1 cellular context compared by ENCODE assay signal in genomic region chr7:94701555-94701973, GRCh38.
TF ChIP-seq lines count a peak whose summit lies in the region.

No MANE protein-coding gene starts in this region.

TF ChIP-seq in HepG2, 621 proteins besides CTCF, POLR2A, EP300 and RAD21 (continued from another document and continues in another):
- TF ChIP-seq ZNF318 (CRISPR knock-in tag; IDR thresholded peaks at IDR 0.05): no peak
- no peak for TF ChIP-seq ATF7-NPFF (CRISPR knock-in tag; IDR thresholded peaks at IDR 0.05; ENCODE audit: low read depth)
- no peak for TF ChIP-seq IKZF1 (IDR thresholded peaks at IDR 0.05)
- no peak for TF ChIP-seq YEATS2 (CRISPR knock-in tag; IDR thresholded peaks at IDR 0.05; ENCODE audit: borderline replicate concordance)
- TF ChIP-seq BHLHE40 (IDR thresholded peaks at IDR 0.05; ENCODE audit: low read length): no peak
- TF ChIP-seq RFX3 (CRISPR knock-in tag; IDR thresholded peaks at IDR 0.05): peak; percentile 71
- no peak for TF ChIP-seq PCBP1 (IDR thresholded peaks at IDR 0.05; ENCODE audit: borderline replicate concordance, low read depth, low read length)
- no peak for TF ChIP-seq ZNF615 (CRISPR knock-in tag; IDR thresholded peaks at IDR 0.05; ENCODE audit: borderline replicate concordance)
- TF ChIP-seq ZNF34 (CRISPR knock-in tag; IDR thresholded peaks at IDR 0.05; ENCODE audit: borderline replicate concordance): no peak
- TF ChIP-seq ZNF549 (CRISPR knock-in tag; IDR thresholded peaks at IDR 0.05): no peak
- TF ChIP-seq SP2 (CRISPR knock-in tag; IDR thresholded peaks at IDR 0.05): no peak
- no peak for TF ChIP-seq ZNF788 (CRISPR knock-in tag; IDR thresholded peaks at IDR 0.05; ENCODE audit: borderline replicate concordance)
- no peak for TF ChIP-seq ZNF709 (CRISPR knock-in tag; IDR thresholded peaks at IDR 0.05)
- TF ChIP-seq CHD2 (IDR thresholded peaks at IDR 0.05; ENCODE audit: low read depth, low read length): no peak
- TF ChIP-seq NRL (CRISPR knock-in tag; IDR thresholded peaks at IDR 0.05; ENCODE audit: borderline replicate concordance): no peak
- no peak for TF ChIP-seq GLI4 (CRISPR knock-in tag; IDR thresholded peaks at IDR 0.05; ENCODE audit: borderline replicate concordance)
- no peak for TF ChIP-seq MAZ (IDR thresholded peaks at IDR 0.05; ENCODE audit: borderline replicate concordance, low read depth, low read length)
- TF ChIP-seq MAZ (CRISPR knock-in tag; IDR thresholded peaks at IDR 0.05; ENCODE audit: low read depth): no peak
- no peak for TF ChIP-seq ZNF670 (CRISPR knock-in tag; IDR thresholded peaks at IDR 0.05; ENCODE audit: borderline replicate concordance)
- TF ChIP-seq FOXA3 (CRISPR knock-in tag; IDR thresholded peaks at IDR 0.05): peak; percentile 80
- TF ChIP-seq RXRB (CRISPR knock-in tag; IDR thresholded peaks at IDR 0.05; ENCODE audit: borderline replicate concordance): peak; percentile 50; the same call in 1 of the 2 replicates
- no peak for TF ChIP-seq ZFP82 (CRISPR knock-in tag; IDR thresholded peaks at IDR 0.05; ENCODE audit: borderline replicate concordance)
- TF ChIP-seq ZNF362 (CRISPR knock-in tag; IDR thresholded peaks at IDR 0.05; ENCODE audit: borderline replicate concordance): 0 out of 2 replicates have a peak, but pooled peaks have one; percentile 15
- no peak for TF ChIP-seq REXO4 (CRISPR knock-in tag; IDR thresholded peaks at IDR 0.05; ENCODE audit: borderline replicate concordance)
- no peak for TF ChIP-seq ZNF552 (CRISPR knock-in tag; IDR thresholded peaks at IDR 0.05; ENCODE audit: borderline replicate concordance)
- no peak for TF ChIP-seq HOXA9 (CRISPR knock-in tag; IDR thresholded peaks at IDR 0.05; ENCODE audit: borderline replicate concordance)
- no peak for TF ChIP-seq RFX5 (IDR thresholded peaks at IDR 0.05; ENCODE audit: low read depth, low read length)
- TF ChIP-seq TBX3 (IDR thresholded peaks at IDR 0.05; ENCODE audit: borderline replicate concordance): peak; percentile 78
- TF ChIP-seq ISX (CRISPR knock-in tag; conservative IDR thresholded peaks at IDR 0.05): no peak
- no peak for TF ChIP-seq ZNF33A (CRISPR knock-in tag; IDR thresholded peaks at IDR 0.05; ENCODE audit: borderline replicate concordance)
- TF ChIP-seq KLF12 (CRISPR knock-in tag; IDR thresholded peaks at IDR 0.05; ENCODE audit: borderline replicate concordance): no peak
- TF ChIP-seq MIXL1 (CRISPR knock-in tag; IDR thresholded peaks at IDR 0.05): peak; percentile 71; the same call in 1 of the 2 replicates
- TF ChIP-seq FOXP4 (CRISPR knock-in tag; IDR thresholded peaks at IDR 0.05): peak; percentile 91
- TF ChIP-seq KMT2A (CRISPR knock-in tag; IDR thresholded peaks at IDR 0.05): no peak
- no peak for TF ChIP-seq SNAPC2 (CRISPR knock-in tag; IDR thresholded peaks at IDR 0.05)
- TF ChIP-seq NFAT5 (CRISPR knock-in tag; IDR thresholded peaks at IDR 0.05): no peak
- no peak; the same call in 1 of the 2 replicates for TF ChIP-seq BRCA1 (CRISPR knock-in tag; IDR thresholded peaks at IDR 0.05)
- TF ChIP-seq RNF219 (CRISPR knock-in tag; IDR thresholded peaks at IDR 0.05): no peak
- TF ChIP-seq TMF1 (CRISPR knock-in tag; IDR thresholded peaks at IDR 0.05; ENCODE audit: low read depth): no peak
- TF ChIP-seq GTF2F1 (IDR thresholded peaks at IDR 0.05; ENCODE audit: low read length): no peak
- no peak for TF ChIP-seq ZNF484 (CRISPR knock-in tag; IDR thresholded peaks at IDR 0.05; ENCODE audit: borderline replicate concordance, low read depth)
- peak; percentile 61; the same call in 1 of the 3 replicates for TF ChIP-seq MXI1 (IDR thresholded peaks at IDR 0.05; ENCODE audit: borderline replicate concordance, low read depth, low read length)
- TF ChIP-seq NCOA5 (CRISPR knock-in tag; IDR thresholded peaks at IDR 0.05): no peak
- no peak for TF ChIP-seq KDM4B (CRISPR knock-in tag; IDR thresholded peaks at IDR 0.05)
- TF ChIP-seq ZNF782 (CRISPR knock-in tag; IDR thresholded peaks at IDR 0.05; ENCODE audit: borderline replicate concordance): no peak
- TF ChIP-seq HOXA7 (CRISPR knock-in tag; IDR thresholded peaks at IDR 0.05): no peak
